In genomic region chr3:77102916-77103769, GRCh38 we compare ENCODE assay signal across 2 cellular contexts.
TF ChIP-seq lines count a peak whose summit lies in the region.

No MANE protein-coding gene starts in this region.

TF ChIP-seq in IMR-90, 13 proteins besides CTCF, POLR2A, EP300 and RAD21 (continued from another document):
- no peak for TF ChIP-seq SMC3 (IDR thresholded peaks at IDR 0.05; ENCODE audit: low read depth, low read length)
- TF ChIP-seq FOS (IDR thresholded peaks at IDR 0.05; ENCODE audit: low read depth, low read length) = no peak
- TF ChIP-seq RFX5 (IDR thresholded peaks at IDR 0.05; ENCODE audit: low read depth, low read length) = no peak
- no peak for TF ChIP-seq MAZ (IDR thresholded peaks at IDR 0.05; ENCODE audit: borderline replicate concordance, low read depth, low read length)
- TF ChIP-seq RCOR1 (IDR thresholded peaks at IDR 0.05; ENCODE audit: insufficient replicate concordance, low read length) = no peak
- TF ChIP-seq, protein P1, sequence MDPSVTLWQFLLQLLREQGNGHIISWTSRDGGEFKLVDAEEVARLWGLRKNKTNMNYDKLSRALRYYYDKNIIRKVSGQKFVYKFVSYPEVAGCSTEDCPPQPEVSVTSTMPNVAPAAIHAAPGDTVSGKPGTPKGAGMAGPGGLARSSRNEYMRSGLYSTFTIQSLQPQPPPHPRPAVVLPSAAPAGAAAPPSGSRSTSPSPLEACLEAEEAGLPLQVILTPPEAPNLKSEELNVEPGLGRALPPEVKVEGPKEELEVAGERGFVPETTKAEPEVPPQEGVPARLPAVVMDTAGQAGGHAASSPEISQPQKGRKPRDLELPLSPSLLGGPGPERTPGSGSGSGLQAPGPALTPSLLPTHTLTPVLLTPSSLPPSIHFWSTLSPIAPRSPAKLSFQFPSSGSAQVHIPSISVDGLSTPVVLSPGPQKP (IDR thresholded peaks at IDR 0.05; ENCODE audit: borderline replicate concordance, low read depth, low read length) = no peak
- no peak for TF ChIP-seq NFE2L2 (IDR thresholded peaks at IDR 0.05; ENCODE audit: low read depth, low read length)
- TF ChIP-seq MAFK (IDR thresholded peaks at IDR 0.05; ENCODE audit: low read depth, low read length) = no peak

TF ChIP-seq in SK-N-SH treated with all-trans-retinoic acid at 6 μM for 48 hours, 23 proteins besides CTCF, POLR2A, EP300 and RAD21 (continued from another document):
- TF ChIP-seq ESRRG (CRISPR knock-in tag; IDR thresholded peaks at IDR 0.05) = no peak
- TF ChIP-seq ZC3H10 (CRISPR knock-in tag; IDR thresholded peaks at IDR 0.05) = no peak
- TF ChIP-seq ARNTL (CRISPR knock-in tag; IDR thresholded peaks at IDR 0.05; ENCODE audit: borderline replicate concordance, low read depth) = no peak
- TF ChIP-seq, protein P2, sequence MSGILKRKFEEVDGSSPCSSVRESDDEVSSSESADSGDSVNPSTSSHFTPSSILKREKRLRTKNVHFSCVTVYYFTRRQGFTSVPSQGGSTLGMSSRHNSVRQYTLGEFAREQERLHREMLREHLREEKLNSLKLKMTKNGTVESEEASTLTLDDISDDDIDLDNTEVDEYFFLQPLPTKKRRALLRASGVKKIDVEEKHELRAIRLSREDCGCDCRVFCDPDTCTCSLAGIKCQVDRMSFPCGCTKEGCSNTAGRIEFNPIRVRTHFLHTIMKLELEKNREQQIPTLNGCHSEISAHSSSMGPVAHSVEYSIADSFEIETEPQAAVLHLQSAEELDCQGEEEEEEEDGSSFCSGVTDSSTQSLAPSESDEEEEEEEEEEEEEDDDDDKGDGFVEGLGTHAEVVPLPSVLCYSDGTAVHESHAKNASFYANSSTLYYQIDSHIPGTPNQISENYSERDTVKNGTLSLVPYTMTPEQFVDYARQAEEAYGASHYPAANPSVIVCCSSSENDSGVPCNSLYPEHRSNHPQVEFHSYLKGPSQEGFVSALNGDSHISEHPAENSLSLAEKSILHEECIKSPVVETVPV (CRISPR knock-in tag; IDR thresholded peaks at IDR 0.05) = no peak
- TF ChIP-seq ZNF8 (CRISPR knock-in tag; IDR thresholded peaks at IDR 0.05) = no peak
- no peak for TF ChIP-seq POU6F1 (CRISPR knock-in tag; IDR thresholded peaks at IDR 0.05; ENCODE audit: borderline replicate concordance, low read depth)
- TF ChIP-seq GLIS3 (CRISPR knock-in tag; IDR thresholded peaks at IDR 0.05) = no peak
- TF ChIP-seq, protein P3, sequence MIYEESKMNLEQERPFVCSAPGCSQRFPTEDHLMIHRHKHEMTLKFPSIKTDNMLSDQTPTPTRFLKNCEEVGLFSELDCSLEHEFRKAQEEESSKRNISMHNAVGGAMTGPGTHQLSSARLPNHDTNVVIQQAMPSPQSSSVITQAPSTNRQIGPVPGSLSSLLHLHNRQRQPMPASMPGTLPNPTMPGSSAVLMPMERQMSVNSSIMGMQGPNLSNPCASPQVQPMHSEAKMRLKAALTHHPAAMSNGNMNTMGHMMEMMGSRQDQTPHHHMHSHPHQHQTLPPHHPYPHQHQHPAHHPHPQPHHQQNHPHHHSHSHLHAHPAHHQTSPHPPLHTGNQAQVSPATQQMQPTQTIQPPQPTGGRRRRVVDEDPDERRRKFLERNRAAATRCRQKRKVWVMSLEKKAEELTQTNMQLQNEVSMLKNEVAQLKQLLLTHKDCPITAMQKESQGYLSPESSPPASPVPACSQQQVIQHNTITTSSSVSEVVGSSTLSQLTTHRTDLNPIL (CRISPR knock-in tag; IDR thresholded peaks at IDR 0.05; ENCODE audit: low read depth) = no peak
- no peak for TF ChIP-seq ZFP3 (CRISPR knock-in tag; IDR thresholded peaks at IDR 0.05)
- TF ChIP-seq, protein P4, sequence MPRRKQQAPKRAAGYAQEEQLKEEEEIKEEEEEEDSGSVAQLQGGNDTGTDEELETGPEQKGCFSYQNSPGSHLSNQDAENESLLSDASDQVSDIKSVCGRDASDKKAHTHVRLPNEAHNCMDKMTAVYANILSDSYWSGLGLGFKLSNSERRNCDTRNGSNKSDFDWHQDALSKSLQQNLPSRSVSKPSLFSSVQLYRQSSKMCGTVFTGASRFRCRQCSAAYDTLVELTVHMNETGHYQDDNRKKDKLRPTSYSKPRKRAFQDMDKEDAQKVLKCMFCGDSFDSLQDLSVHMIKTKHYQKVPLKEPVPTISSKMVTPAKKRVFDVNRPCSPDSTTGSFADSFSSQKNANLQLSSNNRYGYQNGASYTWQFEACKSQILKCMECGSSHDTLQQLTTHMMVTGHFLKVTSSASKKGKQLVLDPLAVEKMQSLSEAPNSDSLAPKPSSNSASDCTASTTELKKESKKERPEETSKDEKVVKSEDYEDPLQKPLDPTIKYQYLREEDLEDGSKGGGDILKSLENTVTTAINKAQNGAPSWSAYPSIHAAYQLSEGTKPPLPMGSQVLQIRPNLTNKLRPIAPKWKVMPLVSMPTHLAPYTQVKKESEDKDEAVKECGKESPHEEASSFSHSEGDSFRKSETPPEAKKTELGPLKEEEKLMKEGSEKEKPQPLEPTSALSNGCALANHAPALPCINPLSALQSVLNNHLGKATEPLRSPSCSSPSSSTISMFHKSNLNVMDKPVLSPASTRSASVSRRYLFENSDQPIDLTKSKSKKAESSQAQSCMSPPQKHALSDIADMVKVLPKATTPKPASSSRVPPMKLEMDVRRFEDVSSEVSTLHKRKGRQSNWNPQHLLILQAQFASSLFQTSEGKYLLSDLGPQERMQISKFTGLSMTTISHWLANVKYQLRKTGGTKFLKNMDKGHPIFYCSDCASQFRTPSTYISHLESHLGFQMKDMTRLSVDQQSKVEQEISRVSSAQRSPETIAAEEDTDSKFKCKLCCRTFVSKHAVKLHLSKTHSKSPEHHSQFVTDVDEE (CRISPR knock-in tag; IDR thresholded peaks at IDR 0.05) = no peak
- TF ChIP-seq ISL1 (CRISPR knock-in tag; IDR thresholded peaks at IDR 0.05) = no peak
- TF ChIP-seq ZFP30 (CRISPR knock-in tag; IDR thresholded peaks at IDR 0.05) = no peak
- TF ChIP-seq OSR1 (CRISPR knock-in tag; IDR thresholded peaks at IDR 0.05) = no peak
- TF ChIP-seq SNAI2 (CRISPR knock-in tag; IDR thresholded peaks at IDR 0.05) = no peak
